Comparison of ENCODE assay signal across 21 cellular contexts in genomic region chr6:152508477-152508876, GRCh38.
"Had no signal": no experiment of that assay in that cellular context is flagged by ENCODE, and none has a peak within 500 bp of the region (broad histone marks: within the 10 kb centered on the region; RNA-seq: fewer than 3 reads in every experiment).

No MANE protein-coding gene starts in this region.

- H2AFZ ChIP-seq: neural progenitor cell had no signal

- H3K27ac ChIP-seq: gastrocnemius medialis, neural progenitor cell, psoas muscle, sigmoid colon, skin epidermis, spleen, testis, tibial artery had no signal

- H3K9me3 ChIP-seq: gastrocnemius medialis, mucosa of descending colon, psoas muscle, sigmoid colon, spleen, testis, tibial artery had no signal

- H3K4me3 ChIP-seq: gastrocnemius medialis, lung, mucosa of descending colon, neural progenitor cell, psoas muscle, sigmoid colon, skin epidermis, spleen, testis, tibial artery had no signal

- H3K27me3 ChIP-seq: gastrocnemius medialis, neural progenitor cell, sigmoid colon, spleen, testis, tibial artery had no signal

- DNase-seq: cortex of kidney; effector memory CD8-positive, alpha-beta T cell; foreskin fibroblast; gastrocnemius medialis; head of caudate nucleus; kidney; mucosa of descending colon; naive thymus-derived CD4-positive, alpha-beta T cell; posterior cingulate gyrus; psoas muscle; right cardiac atrium; sigmoid colon; spleen; stimulated activated CD4-positive, alpha-beta T cell treated with anti-CD3 and anti-CD28 coated beads, Interleukin-4, amount 100 ng/mL, for 4 hours; stimulated activated naive CD8-positive, alpha-beta T cell treated with anti-CD3 and anti-CD28 coated beads, Interleukin-15, Interleukin-2, amounts not matched to agents 100 U/mL and 50 U/mL, for 24 hours; substantia nigra; testis; tibial artery had no signal

- H3K4me1 ChIP-seq: gastrocnemius medialis, neural progenitor cell, psoas muscle, sigmoid colon, spleen, testis, tibial artery had no signal

- H3K36me3 ChIP-seq: gastrocnemius medialis, neural progenitor cell, sigmoid colon, tibial artery had no signal

- H3K4me2 ChIP-seq: neural progenitor cell had no signal
